Comparison of ENCODE assay signal across 2 cellular contexts in the genomic region with DNA sequence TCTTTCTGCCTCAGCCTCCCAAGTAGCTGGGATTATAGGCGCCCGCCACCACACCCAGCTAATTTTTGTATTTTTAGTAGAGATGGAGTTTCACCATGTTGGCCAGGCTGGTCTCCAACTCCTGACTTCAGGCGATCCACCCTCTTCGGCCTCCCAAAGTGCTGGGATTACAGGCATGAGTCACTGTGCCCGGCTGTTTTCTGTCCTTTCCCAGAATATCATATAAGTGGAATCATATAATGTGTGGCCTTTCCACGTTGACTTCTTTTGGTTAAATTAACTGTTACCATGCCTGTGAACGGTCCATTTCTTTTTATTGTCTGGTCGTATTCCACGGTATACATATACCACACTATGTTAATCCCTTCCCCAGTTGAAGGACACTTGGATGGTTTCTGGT. TPM values are rescaled to one million over a fixed set of nuclear protein-coding genes. Genes with fewer than 3 reads are reported as not detected.
"Had no signal": no experiment of that assay in that cellular context is flagged by ENCODE, and none has a peak within 500 bp of the region (broad histone marks: within the 10 kb centered on the region; RNA-seq: fewer than 3 reads in every experiment).

No MANE protein-coding gene starts in this region.

RNA-seq across cellular contexts. Expression of gene NPTX2, which starts 44.4 kb away (rescaled TPM):
- total RNA-seq: naive thymus-derived CD8-positive, alpha-beta T cell had no signal
- polyA plus RNA-seq: naive thymus-derived CD4-positive, alpha-beta T cell; naive thymus-derived CD8-positive, alpha-beta T cell had no signal
